In genomic region chr15:46312133-46312740, GRCh38 we compare ENCODE assay signal across 8 cellular contexts.
DNase-seq lines count a peak whose midpoint lies in the region; ATAC-seq, FAIRE-seq and TF ChIP-seq lines count a peak whose summit lies in the region.

No MANE protein-coding gene starts in this region.

- H3K4me3 ChIP-seq in brain microvascular endothelial cell (ENCODE audit: low read depth, low read length): no peak overlapping the region

- in situ Hi-C loops in ACHN (cut with HindIII; ENCODE audit: low pct_ligation_motif_present, low pct_unique_long_range_greater_than_20kb, low sequenced_read_pairs) (no loop called here), brain microvascular endothelial cell (cut with HindIII; ENCODE audit: low pct_ligation_motif_present, low sequenced_read_pairs) (no loop called here)

- no peak overlapping the region for H3K27ac ChIP-seq in brain microvascular endothelial cell

- DNase-seq in ACHN (peak; percentile 65), GM18507 (ENCODE audit: extremely low spot score, insufficient read length, low read depth) (peak; percentile 2), NCI-H1694 (lab: John Stamatoyannopoulos, UW) (peak; percentile 81), T1000 (lab: John Stamatoyannopoulos, UW) (peak; percentile 24), brain microvascular endothelial cell (peak; percentile 56), iris pigment epithelial cell (ENCODE audit: low read depth) (peak; percentile 35)
- peak; percentile 27 to 32 for DNase-seq in stimulated activated CD4-positive, alpha-beta T cell treated with anti-CD3 and anti-CD28 coated beads, Interleukin-15, amount 100 ng/mL, for 48 hours (ENCODE audit: low read depth in 2 of 2)

- ATAC-seq in HG02938 (IDR thresholded peaks at IDR 0.05; ENCODE audit: unreplicated experiment): peak; percentile 94

- TF ChIP-seq CTCF in brain microvascular endothelial cell (IDR thresholded peaks at IDR 0.05; ENCODE audit: low read depth, low read length, missing control alignments): peak; percentile 87

- H3K27me3 ChIP-seq in brain microvascular endothelial cell (replicated peaks): no peaks in the 10 kb centered on the region

- peak; percentile 45 for FAIRE-seq in GM18507 (lab: Jason Lieb, UNC)

- H3K36me3 ChIP-seq in brain microvascular endothelial cell (replicated peaks): no peaks in the 10 kb centered on the region

Comparison
In these comparisons a context has a peak if more than half of its experiments do, and no peak if none do; other contexts are left out.
1. DNase-seq: peak in every context shown above with its lines; median percentile 81 in NCI-H1694; 65 in ACHN; 56 in brain microvascular endothelial cell; 35 in iris pigment epithelial cell; 30 in stimulated activated CD4-positive, alpha-beta T cell treated with anti-CD3 and anti-CD28 coated beads, Interleukin-15, amount 100 ng/mL, for 48 hours; 24 in T1000; 2 in GM18507.